7 cellular contexts compared by ENCODE assay signal in the genomic region with DNA sequence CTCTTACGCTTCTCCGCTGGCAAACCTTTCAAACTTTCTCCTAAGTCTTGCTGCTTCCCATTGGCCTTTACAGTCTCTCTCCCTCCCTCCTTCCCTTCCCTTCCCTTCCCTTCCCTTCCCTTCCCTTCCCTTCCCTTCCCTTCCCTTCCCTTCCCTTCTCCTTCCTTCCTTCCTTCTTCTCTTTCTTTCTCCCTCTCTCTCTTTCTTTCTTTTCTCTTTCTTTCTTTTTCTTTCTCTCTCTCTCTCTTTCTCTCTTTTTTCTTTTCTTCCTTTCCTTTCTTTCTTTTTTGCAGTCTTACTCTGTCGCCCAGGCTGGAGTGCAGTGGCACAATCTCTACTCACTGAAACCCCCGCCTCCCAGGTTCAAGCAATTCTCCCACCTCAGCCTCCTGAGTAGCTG. TPM values are rescaled to one million over a fixed set of nuclear protein-coding genes. Genes with fewer than 3 reads are reported as not detected.
"Had no signal": no experiment of that assay in that cellular context is flagged by ENCODE, and none has a peak within 500 bp of the region (broad histone marks: within the 10 kb centered on the region; RNA-seq: fewer than 3 reads in every experiment).

No MANE protein-coding gene starts in this region.

RNA-seq across cellular contexts. Expression of a gene that starts 24.7 kb away (rescaled TPM):
- total RNA-seq: activated B cell treated with CpG ODN at 0.5 μM for 24 hours; activated CD4-positive, alpha-beta memory T cell treated with anti-CD3 and anti-CD28 coated beads, Interleukin-2, amount 10 ng/mL, durations not matched to agents 7 days and 5 days; activated CD4-positive, alpha-beta T cell treated with anti-CD3 and anti-CD28 coated beads, Interleukin-2, amount 10 ng/mL, durations not matched to agents 24 days and 14 days; activated CD4-positive, alpha-beta T cell treated with anti-CD3 and anti-CD28 coated beads, Interleukin-2, amount 10 ng/mL, durations not matched to agents 7 days and 5 days; activated CD8-positive, alpha-beta T cell treated with anti-CD3 and anti-CD28 coated beads for 36 hours; T-helper 1 cell treated with Interleukin-12 subunit alpha and Interleukin-12 subunit beta and Interleukin-4 antibody, amounts not matched to agents 30 ng/mL and 1 ng/mL, for 36 hours; T-helper 2 cell treated with Interferon-gamma antibody and Interleukin-4, amounts not matched to agents 100 ng/mL and 5 ng/mL, for 36 hours had no signal
